ENCODE assay signal across 23 cellular contexts in the genomic region with DNA sequence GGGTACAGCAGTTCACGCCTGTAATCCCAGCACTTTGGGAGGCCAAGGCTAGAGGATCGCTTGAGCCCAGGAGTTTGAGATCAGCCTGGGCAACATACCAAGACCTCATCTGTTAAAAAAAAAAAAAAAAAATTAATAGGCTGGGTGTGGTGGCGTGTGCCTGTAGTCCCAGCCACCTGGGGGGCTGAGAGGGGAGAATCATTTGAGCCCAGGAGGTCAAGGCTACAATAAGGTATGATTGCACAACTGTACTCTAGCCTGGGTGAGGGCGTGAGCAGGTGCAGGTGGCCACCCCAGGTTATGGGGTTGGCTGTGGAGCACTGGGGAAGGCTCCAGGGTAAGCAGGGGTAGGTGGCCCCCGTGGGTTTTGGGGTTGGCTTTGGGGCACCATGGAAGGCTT. TPM values are rescaled to one million over a fixed set of nuclear protein-coding genes. Genes with fewer than 3 reads are reported as not detected.
"Had no signal": no experiment of that assay in that cellular context is flagged by ENCODE, and none has a peak within 500 bp of the region (broad histone marks: within the 10 kb centered on the region; RNA-seq: fewer than 3 reads in every experiment).

No MANE protein-coding gene starts in this region.

- DNase-seq: activated CD4-positive, alpha-beta T cell treated with anti-CD3 and anti-CD28 coated beads for 1 hour; activated CD4-positive, alpha-beta T cell treated with anti-CD3 and anti-CD28 coated beads, Interleukin-2, amount 50 U/mL, for 1 hour; activated CD8-positive, alpha-beta T cell treated with anti-CD3 and anti-CD28 coated beads for 36 hours; activated naive CD8-positive, alpha-beta T cell treated with anti-CD3 and anti-CD28 coated beads, Interleukin-2, amount 50 U/mL, for 24 hours; activated T-cell treated with anti-CD3 and anti-CD28 coated beads, Interleukin-2, amount 50 U/mL, for 4 hours; central memory CD4-positive, alpha-beta T cell; effector CD4-positive, alpha-beta T cell; foreskin keratinocyte; heart right ventricle; left lung; lower lobe of right lung; mesenchymal stem cell; ovary; psoas muscle; stimulated activated CD4-positive, alpha-beta T cell treated with anti-CD3 and anti-CD28 coated beads, Interleukin-1b, Interleukin-23, amount 100 ng/mL, for 48 hours; stimulated activated naive CD4-positive, alpha-beta T cell; T-helper 2 cell had no signal

- H3K4me3 ChIP-seq: esophagus muscularis mucosa, left lung, lower lobe of right lung, ovary, psoas muscle, smooth muscle cell had no signal

- H3K4me2 ChIP-seq: smooth muscle cell had no signal

- ATAC-seq: activated CD8-positive, alpha-beta T cell treated with anti-CD3 and anti-CD28 coated beads for 36 hours; activated naive CD8-positive, alpha-beta T cell treated with anti-CD3 and anti-CD28 coated beads, Interleukin-2, amount 50 U/mL, for 24 hours; activated T-cell treated with anti-CD3 and anti-CD28 coated beads, Interleukin-2, amount 50 U/mL, for 4 hours; natural killer cell treated with Interleukin-12 subunit alpha and Interleukin-12 subunit beta and Interleukin-15 and Interleukin-18, amount 100 ng/mL, for 72 hours had no signal

- H3K27me3 ChIP-seq: breast epithelium, ovary had no signal

- H3K4me1 ChIP-seq: breast epithelium, foreskin keratinocyte had no signal

- FAIRE-seq: islet of Langerhans had no signal

- H3K9me3 ChIP-seq: breast epithelium, esophagus muscularis mucosa, heart right ventricle, left lung, lower lobe of right lung, ovary, psoas muscle, tibial nerve had no signal

- H3K36me3 ChIP-seq: breast epithelium, left lung, lower lobe of right lung, ovary, tibial nerve had no signal

- H3K27ac ChIP-seq: breast epithelium, esophagus muscularis mucosa, foreskin keratinocyte, left lung, lower lobe of right lung, ovary, psoas muscle, tibial nerve had no signal

RNA-seq across cellular contexts. Expression of gene MCF2L, which starts 33.9 kb away (rescaled TPM):
- total RNA-seq: foreskin keratinocyte had no signal
